ENCODE assay signal across 14 cellular contexts in genomic region chr6:21845018-21845417, GRCh38.
DNase-seq lines count a peak whose midpoint lies in the region; ATAC-seq and TF ChIP-seq lines count a peak whose summit lies in the region.
"Had no signal": no experiment of that assay in that cellular context is flagged by ENCODE, and none has a peak within 500 bp of the region (broad histone marks: within the 10 kb centered on the region; RNA-seq: fewer than 3 reads in every experiment).

No MANE protein-coding gene starts in this region.

- no peak overlapping the region for H3K27ac Mint-ChIP-seq in activated naive CD4-positive, alpha-beta T cell treated with anti-CD3 and anti-CD28 coated beads for 36 hours
- H3K27ac Mint-ChIP-seq: activated naive CD8-positive, alpha-beta T cell treated with anti-CD3 and anti-CD28 coated beads for 36 hours; CD4-positive, alpha-beta memory T cell; natural killer cell treated with Interleukin-12 subunit alpha and Interleukin-12 subunit beta and Interleukin-15 and Interleukin-18, amount 100 ng/mL, for 72 hours had no signal

- no peak overlapping the region for H3K4me3 Mint-ChIP-seq in activated naive CD4-positive, alpha-beta T cell treated with anti-CD3 and anti-CD28 coated beads for 36 hours
- H3K4me3 Mint-ChIP-seq: activated naive CD8-positive, alpha-beta T cell treated with anti-CD3 and anti-CD28 coated beads for 36 hours; CD4-positive, alpha-beta memory T cell; natural killer cell treated with Interleukin-12 subunit alpha and Interleukin-12 subunit beta and Interleukin-15 and Interleukin-18, amount 100 ng/mL, for 72 hours had no signal

- H3K36me3 Mint-ChIP-seq in activated naive CD4-positive, alpha-beta T cell treated with anti-CD3 and anti-CD28 coated beads for 36 hours (ENCODE audit: low read depth), result no peaks in the 10 kb centered on the region
- H3K36me3 Mint-ChIP-seq: activated naive CD8-positive, alpha-beta T cell treated with anti-CD3 and anti-CD28 coated beads for 36 hours; CD4-positive, alpha-beta memory T cell; natural killer cell treated with Interleukin-12 subunit alpha and Interleukin-12 subunit beta and Interleukin-15 and Interleukin-18, amount 100 ng/mL, for 72 hours had no signal

- no peak for ATAC-seq in stimulated activated naive CD8-positive, alpha-beta T cell treated with anti-CD3 and anti-CD28 coated beads, Interleukin-15, Interleukin-2, amounts not matched to agents 100 U/mL and 50 U/mL, for 24 hours
- ATAC-seq in HG03565 (IDR thresholded peaks at IDR 0.05; ENCODE audit: unreplicated experiment), result no peak
- ATAC-seq: natural killer cell treated with Interleukin-12 subunit alpha and Interleukin-12 subunit beta and Interleukin-15 and Interleukin-18, amount 100 ng/mL, for 72 hours had no signal

- peaks cover 16% of the 10 kb centered on the region for H3K27me3 Mint-ChIP-seq in activated naive CD4-positive, alpha-beta T cell treated with anti-CD3 and anti-CD28 coated beads for 36 hours (ENCODE audit: low read depth)

- no peaks in the 10 kb centered on the region for H3K9me3 Mint-ChIP-seq in activated naive CD4-positive, alpha-beta T cell treated with anti-CD3 and anti-CD28 coated beads for 36 hours
- H3K9me3 Mint-ChIP-seq: activated naive CD8-positive, alpha-beta T cell treated with anti-CD3 and anti-CD28 coated beads for 36 hours; natural killer cell treated with Interleukin-12 subunit alpha and Interleukin-12 subunit beta and Interleukin-15 and Interleukin-18, amount 100 ng/mL, for 72 hours had no signal

- CTCF ChIA-PET in activated naive CD4-positive, alpha-beta T cell treated with anti-CD3 and anti-CD28 coated beads for 36 hours (lab: Charles Lee), result no interaction called here

- no peak overlapping the region for H3K4me3 ChIP-seq in fibroblast of pulmonary artery (replicated peaks; ENCODE audit: low read depth, low read length)
- H3K4me3 ChIP-seq: transverse colon had no signal

- DNase-seq in GM03348 (ENCODE audit: low spot score), result peak; percentile 27
- DNase-seq in NCI-H2107 (lab: John Stamatoyannopoulos, UW), result peak; percentile 8
- DNase-seq in fibroblast of pulmonary artery (ENCODE audit: low read depth), result peak; percentile 61
- peak; percentile 47 for DNase-seq in middle frontal gyrus (ENCODE audit: extremely low spot score, low spot score)
- no peak for DNase-seq in stimulated activated naive CD8-positive, alpha-beta T cell treated with anti-CD3 and anti-CD28 coated beads, Interleukin-15, Interleukin-2, amounts not matched to agents 100 U/mL and 50 U/mL, for 24 hours
- no peak for DNase-seq in NCI-H1436 (lab: John Stamatoyannopoulos, UW)
- no peak for DNase-seq in activated naive CD4-positive, alpha-beta T cell treated with anti-CD3 and anti-CD28 coated beads for 36 hours
- DNase-seq: activated naive CD8-positive, alpha-beta T cell treated with anti-CD3 and anti-CD28 coated beads for 36 hours; CD4-positive, alpha-beta memory T cell; islet precursor cell; NK-92 treated with Interleukin-12 subunit alpha and Interleukin-12 subunit beta, amount 100 ng/mL, for 24 hours; transverse colon had no signal

- TF ChIP-seq CTCF in fibroblast of pulmonary artery (IDR thresholded peaks at IDR 0.05; ENCODE audit: low read length, missing control alignments), result no peak

- intact Hi-C loops in activated naive CD4-positive, alpha-beta T cell treated with anti-CD3 and anti-CD28 coated beads for 36 hours (cut with micrococcal nuclease), result loop anchor here (10.0 kb wide), 1 partner anchor 250 kb away; the partner anchor contains the start of gene SOX4

- peaks cover 5% of the 10 kb centered on the region for H3K4me1 Mint-ChIP-seq in activated naive CD4-positive, alpha-beta T cell treated with anti-CD3 and anti-CD28 coated beads for 36 hours (ENCODE audit: low read depth)
- H3K4me1 Mint-ChIP-seq: CD4-positive, alpha-beta memory T cell had no signal

Comparison
In these comparisons a context has a peak if more than half of its experiments do, and no peak if none do; other contexts are left out.
1. DNase-seq: peak in GM03348 (single experiment), NCI-H2107 (single experiment), fibroblast of pulmonary artery (single experiment) and middle frontal gyrus (single experiment); none in stimulated activated naive CD8-positive, alpha-beta T cell treated with anti-CD3 and anti-CD28 coated beads, Interleukin-15, Interleukin-2, amounts not matched to agents 100 U/mL and 50 U/mL, for 24 hours (single experiment), NCI-H1436 (single experiment) and activated naive CD4-positive, alpha-beta T cell treated with anti-CD3 and anti-CD28 coated beads for 36 hours (single experiment).